3 cellular contexts compared by ENCODE assay signal in the genomic region with DNA sequence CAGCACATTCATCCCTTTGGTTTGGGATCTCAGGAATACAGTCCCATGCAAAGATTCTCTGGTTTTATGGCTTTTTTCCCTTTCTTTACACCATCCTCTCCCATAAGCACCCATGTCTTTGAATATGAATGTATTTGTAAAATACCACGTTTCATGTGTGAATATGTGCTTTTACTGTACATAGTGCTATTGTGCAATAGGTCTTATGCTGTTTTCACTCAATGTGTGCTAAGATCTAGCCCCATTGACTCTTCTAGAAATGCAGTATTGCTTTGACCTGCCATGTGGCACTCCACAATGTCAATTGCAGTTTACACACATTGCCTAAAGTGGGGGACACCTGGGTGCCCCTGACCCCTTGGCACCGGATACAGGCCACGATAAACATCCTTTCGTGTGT.
A peak's percentile ranks its signal among the peaks of the same experiment; 100 is the strongest.
TF ChIP-seq lines count a peak whose summit lies in the region.

No MANE protein-coding gene starts in this region.

TF ChIP-seq in IMR-90, 13 proteins besides CTCF, POLR2A, EP300 and RAD21:
- TF ChIP-seq RCOR1 (IDR thresholded peaks at IDR 0.05; ENCODE audit: insufficient replicate concordance, low read length) (no peak), CEBPB (IDR thresholded peaks at IDR 0.05; ENCODE audit: low read depth, low read length) (peak; percentile 90), MAFK (IDR thresholded peaks at IDR 0.05; ENCODE audit: low read depth, low read length) (no peak)

TF ChIP-seq in Ishikawa, 13 proteins besides CTCF, POLR2A, EP300 and RAD21:
- 0 out of 2 replicates have a peak, but pooled peaks have one; percentile 9 for TF ChIP-seq CEBPB (IDR thresholded peaks at IDR 0.05)
- TF ChIP-seq, protein P1, sequence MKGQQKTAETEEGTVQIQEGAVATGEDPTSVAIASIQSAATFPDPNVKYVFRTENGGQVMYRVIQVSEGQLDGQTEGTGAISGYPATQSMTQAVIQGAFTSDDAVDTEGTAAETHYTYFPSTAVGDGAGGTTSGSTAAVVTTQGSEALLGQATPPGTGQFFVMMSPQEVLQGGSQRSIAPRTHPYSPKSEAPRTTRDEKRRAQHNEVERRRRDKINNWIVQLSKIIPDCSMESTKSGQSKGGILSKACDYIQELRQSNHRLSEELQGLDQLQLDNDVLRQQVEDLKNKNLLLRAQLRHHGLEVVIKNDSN (IDR thresholded peaks at IDR 0.05): no peak
- TF ChIP-seq, protein P2, sequence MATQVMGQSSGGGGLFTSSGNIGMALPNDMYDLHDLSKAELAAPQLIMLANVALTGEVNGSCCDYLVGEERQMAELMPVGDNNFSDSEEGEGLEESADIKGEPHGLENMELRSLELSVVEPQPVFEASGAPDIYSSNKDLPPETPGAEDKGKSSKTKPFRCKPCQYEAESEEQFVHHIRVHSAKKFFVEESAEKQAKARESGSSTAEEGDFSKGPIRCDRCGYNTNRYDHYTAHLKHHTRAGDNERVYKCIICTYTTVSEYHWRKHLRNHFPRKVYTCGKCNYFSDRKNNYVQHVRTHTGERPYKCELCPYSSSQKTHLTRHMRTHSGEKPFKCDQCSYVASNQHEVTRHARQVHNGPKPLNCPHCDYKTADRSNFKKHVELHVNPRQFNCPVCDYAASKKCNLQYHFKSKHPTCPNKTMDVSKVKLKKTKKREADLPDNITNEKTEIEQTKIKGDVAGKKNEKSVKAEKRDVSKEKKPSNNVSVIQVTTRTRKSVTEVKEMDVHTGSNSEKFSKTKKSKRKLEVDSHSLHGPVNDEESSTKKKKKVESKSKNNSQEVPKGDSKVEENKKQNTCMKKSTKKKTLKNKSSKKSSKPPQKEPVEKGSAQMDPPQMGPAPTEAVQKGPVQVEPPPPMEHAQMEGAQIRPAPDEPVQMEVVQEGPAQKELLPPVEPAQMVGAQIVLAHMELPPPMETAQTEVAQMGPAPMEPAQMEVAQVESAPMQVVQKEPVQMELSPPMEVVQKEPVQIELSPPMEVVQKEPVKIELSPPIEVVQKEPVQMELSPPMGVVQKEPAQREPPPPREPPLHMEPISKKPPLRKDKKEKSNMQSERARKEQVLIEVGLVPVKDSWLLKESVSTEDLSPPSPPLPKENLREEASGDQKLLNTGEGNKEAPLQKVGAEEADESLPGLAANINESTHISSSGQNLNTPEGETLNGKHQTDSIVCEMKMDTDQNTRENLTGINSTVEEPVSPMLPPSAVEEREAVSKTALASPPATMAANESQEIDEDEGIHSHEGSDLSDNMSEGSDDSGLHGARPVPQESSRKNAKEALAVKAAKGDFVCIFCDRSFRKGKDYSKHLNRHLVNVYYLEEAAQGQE (IDR thresholded peaks at IDR 0.05; ENCODE audit: low read depth): no peak
- no peak for TF ChIP-seq TAF1 (IDR thresholded peaks at IDR 0.05; ENCODE audit: low read depth)
- TF ChIP-seq ZBTB7A (IDR thresholded peaks at IDR 0.05; ENCODE audit: low read depth): no peak

TF ChIP-seq in K562, 482 proteins besides CTCF, POLR2A, EP300 and RAD21:
- TF ChIP-seq CEBPB (tag; IDR thresholded peaks at IDR 0.05) (peak; percentile 89), BDP1 (IDR thresholded peaks at IDR 0.05; ENCODE audit: insufficient read depth, insufficient read length) (no peak), CEBPG (CRISPR knock-in tag; IDR thresholded peaks at IDR 0.05) (0 out of 2 replicates have a peak, but pooled peaks have one; percentile 48), CEBPG (tag; conservative IDR thresholded peaks at IDR 0.05 in 1 of 2, IDR thresholded peaks at IDR 0.05 in 1 of 2) (peak; percentile 71 to 80)
